ENCODE assay signal across 10 cellular contexts in the genomic region with DNA sequence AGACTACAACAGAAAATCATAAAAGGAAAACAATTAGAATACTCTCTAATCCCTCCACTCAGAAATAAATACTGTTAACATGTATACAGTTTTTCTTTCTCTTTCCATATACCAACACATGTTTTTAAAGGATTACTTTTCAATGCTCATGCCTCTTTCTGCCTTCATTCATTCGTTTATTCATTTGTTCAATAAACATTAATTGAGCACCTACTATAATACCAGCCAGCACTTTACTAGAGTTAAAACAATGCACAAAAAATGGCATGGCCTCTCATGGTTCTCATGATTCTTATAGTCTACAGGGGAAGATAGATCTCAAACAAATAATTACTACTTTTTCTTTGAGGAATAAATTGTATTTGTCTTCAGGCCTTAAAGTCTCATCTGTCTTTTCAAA.
DNase-seq lines count a peak whose midpoint lies in the region; ATAC-seq, FAIRE-seq and TF ChIP-seq lines count a peak whose summit lies in the region.
"Had no signal": no experiment of that assay in that cellular context is flagged by ENCODE, and none has a peak within 500 bp of the region (broad histone marks: within the 10 kb centered on the region; RNA-seq: fewer than 3 reads in every experiment).

No MANE protein-coding gene starts in this region.

- no peaks in the 10 kb centered on the region for H3K9me3 ChIP-seq in A549
- H3K9me3 ChIP-seq: MG63 had no signal

- no peaks in the 10 kb centered on the region for H4K20me1 ChIP-seq in GM23338 (replicated peaks; ENCODE audit: insufficient read depth)

- H3K4me2 ChIP-seq in A549 (peak overlapping the region; percentile 10; the same call in 1 of the 3 replicates), GM23338 (no peak overlapping the region)

- no peak for TF ChIP-seq EP300 in A549 (IDR thresholded peaks at IDR 0.05)

- no peak for TF ChIP-seq RAD21 in A549 (conservative IDR thresholded peaks at IDR 0.05 in 1 of 2, IDR thresholded peaks at IDR 0.05 in 1 of 2)

- H3K4me3 ChIP-seq in A549 = no peak overlapping the region
- H3K4me3 ChIP-seq in GM23338 = no peak overlapping the region
- H3K4me3 ChIP-seq: MG63 had no signal

- WGBS in A549 (ENCODE audit: missing lambda C conversion rate) = 22% methylated on average over 1 of the region's 1 CpG

- H3K79me2 ChIP-seq in GM23338 (replicated peaks; ENCODE audit: insufficient read depth) = no peaks in the 10 kb centered on the region

- H3K27ac ChIP-seq in A549 (peak overlapping the region in 1 of 2 experiments; percentile 67; a peak in 1 of 6 replicates), GM23338 (ENCODE audit: low read depth) (no peak overlapping the region)

- H3K4me1 Mint-ChIP-seq in GM23338 = peaks cover 8% of the 10 kb centered on the region; the same call in 2 of the 3 replicates
- H3K4me1 Mint-ChIP-seq in activated naive CD8-positive, alpha-beta T cell treated with anti-CD3 and anti-CD28 coated beads, Interleukin-2, amount 50 U/mL, for 24 hours = peaks cover 69% of the 10 kb centered on the region
- H3K4me1 Mint-ChIP-seq in naive B cell = peaks cover 49 to 68% (median 65%) of the 10 kb centered on the region in 3 donors

- no peaks in the 10 kb centered on the region for H3K36me3 ChIP-seq in GM23338 (ENCODE audit: insufficient read depth)
- H3K36me3 ChIP-seq: MG63 had no signal

- H3K4me1 ChIP-seq in A549 (peaks cover 22% of the 10 kb centered on the region), GM23338 (ENCODE audit: insufficient read depth) (no peaks in the 10 kb centered on the region)

- TF ChIP-seq POLR2A in A549 (IDR thresholded peaks at IDR 0.05; ENCODE audit: low read length) = no peak
- no peak for TF ChIP-seq POLR2A in GM12892 (IDR thresholded peaks at IDR 0.05; ENCODE audit: low read depth, low read length)

- no peaks in the 10 kb centered on the region for H3K9me2 ChIP-seq in GM23338 (ENCODE audit: insufficient read depth)

- no peaks in the 10 kb centered on the region for H3K27me3 ChIP-seq in GM23338 (ENCODE audit: insufficient read depth)
- H3K27me3 ChIP-seq: MG63 had no signal

- DNase-seq in A549 (ENCODE audit: low read depth in 1 of 2, low spot score in 1 of 2) (no peak), GM23338 (ENCODE audit: low spot score) (no peak), naive B cell (no peak), SIG-M5 (lab: John Stamatoyannopoulos, UW) (no peak), GM12892 (ENCODE audit: insufficient read length) (no peak), NCI-H1048 (lab: John Stamatoyannopoulos, UW) (no peak), GDM1 (lab: John Stamatoyannopoulos, UW) (no peak)
- no peak for DNase-seq in activated naive CD8-positive, alpha-beta T cell treated with anti-CD3 and anti-CD28 coated beads, Interleukin-2, amount 50 U/mL, for 24 hours
- DNase-seq: NCI-H510A had no signal

- H3K4me3 Mint-ChIP-seq in GM23338 (no peak overlapping the region), naive B cell (peak overlapping the region in 5 of 8 donors; percentile 55 to 83 (median 75))
- peak overlapping the region; percentile 56 for H3K4me3 Mint-ChIP-seq in activated naive CD8-positive, alpha-beta T cell treated with anti-CD3 and anti-CD28 coated beads, Interleukin-2, amount 50 U/mL, for 24 hours

- H3K27me3 Mint-ChIP-seq in GM23338 (ENCODE audit: insufficient read depth, low read depth, poor library complexity) (peaks cover 4% of the 10 kb centered on the region), naive B cell (no peaks in the 10 kb centered on the region)
- H3K27me3 Mint-ChIP-seq in activated naive CD8-positive, alpha-beta T cell treated with anti-CD3 and anti-CD28 coated beads, Interleukin-2, amount 50 U/mL, for 24 hours = no peaks in the 10 kb centered on the region

- POLR2A ChIA-PET in A549 (lab: Yijun Ruan, JAX) = no interaction called here

- H3K36me3 Mint-ChIP-seq in GM23338 (ENCODE audit: low read depth) (no peaks in the 10 kb centered on the region), naive B cell (no peaks in the 10 kb centered on the region)
- H3K36me3 Mint-ChIP-seq in activated naive CD8-positive, alpha-beta T cell treated with anti-CD3 and anti-CD28 coated beads, Interleukin-2, amount 50 U/mL, for 24 hours (ENCODE audit: low read depth) = no peaks in the 10 kb centered on the region

- ATAC-seq in A549 (no peak), GM23338 (no peak), naive B cell (ENCODE audit: low read depth in 2 of 2) (no peak)
- no peak for ATAC-seq in activated naive CD8-positive, alpha-beta T cell treated with anti-CD3 and anti-CD28 coated beads, Interleukin-2, amount 50 U/mL, for 24 hours

- H3K9me3 Mint-ChIP-seq in GM23338 (no peaks in the 10 kb centered on the region), naive B cell (no peaks in the 10 kb centered on the region)
- H3K9me3 Mint-ChIP-seq in activated naive CD8-positive, alpha-beta T cell treated with anti-CD3 and anti-CD28 coated beads, Interleukin-2, amount 50 U/mL, for 24 hours = no peaks in the 10 kb centered on the region

- peak overlapping the region; percentile 67; the same call in 1 of the 2 replicates for H2AFZ ChIP-seq in GM23338

- CTCF ChIA-PET in A549 (lab: Yijun Ruan, JAX) = interaction anchor here (1.5 to 1.9 kb wide), 2 partner anchors 12 to 14 kb away, joined by 4 to 5 read pairs; no protein-coding TSS in a partner anchor

- FAIRE-seq in A549 (lab: Jason Lieb, UNC) (no peak), GM12892 (lab: Jason Lieb, UNC) (no peak)

- TF ChIP-seq CTCF in A549 (IDR thresholded peaks at IDR 0.05) (no peak), GM23338 (conservative IDR thresholded peaks at IDR 0.05; ENCODE audit: low read depth in 2 of 2) (no peak)

- H3F3A ChIP-seq in GM23338 (replicated peaks; ENCODE audit: low read depth) = no peaks in the 10 kb centered on the region

- H3K27ac Mint-ChIP-seq in GM23338 = no peak overlapping the region
- peak overlapping the region; percentile 89 for H3K27ac Mint-ChIP-seq in activated naive CD8-positive, alpha-beta T cell treated with anti-CD3 and anti-CD28 coated beads, Interleukin-2, amount 50 U/mL, for 24 hours
- H3K27ac Mint-ChIP-seq in naive B cell = peak overlapping the region; percentile 96 to 100 (median 97)

TF ChIP-seq in A549, 52 proteins besides CTCF, POLR2A, EP300 and RAD21 (continues in another document):
- TF ChIP-seq, protein P1, sequence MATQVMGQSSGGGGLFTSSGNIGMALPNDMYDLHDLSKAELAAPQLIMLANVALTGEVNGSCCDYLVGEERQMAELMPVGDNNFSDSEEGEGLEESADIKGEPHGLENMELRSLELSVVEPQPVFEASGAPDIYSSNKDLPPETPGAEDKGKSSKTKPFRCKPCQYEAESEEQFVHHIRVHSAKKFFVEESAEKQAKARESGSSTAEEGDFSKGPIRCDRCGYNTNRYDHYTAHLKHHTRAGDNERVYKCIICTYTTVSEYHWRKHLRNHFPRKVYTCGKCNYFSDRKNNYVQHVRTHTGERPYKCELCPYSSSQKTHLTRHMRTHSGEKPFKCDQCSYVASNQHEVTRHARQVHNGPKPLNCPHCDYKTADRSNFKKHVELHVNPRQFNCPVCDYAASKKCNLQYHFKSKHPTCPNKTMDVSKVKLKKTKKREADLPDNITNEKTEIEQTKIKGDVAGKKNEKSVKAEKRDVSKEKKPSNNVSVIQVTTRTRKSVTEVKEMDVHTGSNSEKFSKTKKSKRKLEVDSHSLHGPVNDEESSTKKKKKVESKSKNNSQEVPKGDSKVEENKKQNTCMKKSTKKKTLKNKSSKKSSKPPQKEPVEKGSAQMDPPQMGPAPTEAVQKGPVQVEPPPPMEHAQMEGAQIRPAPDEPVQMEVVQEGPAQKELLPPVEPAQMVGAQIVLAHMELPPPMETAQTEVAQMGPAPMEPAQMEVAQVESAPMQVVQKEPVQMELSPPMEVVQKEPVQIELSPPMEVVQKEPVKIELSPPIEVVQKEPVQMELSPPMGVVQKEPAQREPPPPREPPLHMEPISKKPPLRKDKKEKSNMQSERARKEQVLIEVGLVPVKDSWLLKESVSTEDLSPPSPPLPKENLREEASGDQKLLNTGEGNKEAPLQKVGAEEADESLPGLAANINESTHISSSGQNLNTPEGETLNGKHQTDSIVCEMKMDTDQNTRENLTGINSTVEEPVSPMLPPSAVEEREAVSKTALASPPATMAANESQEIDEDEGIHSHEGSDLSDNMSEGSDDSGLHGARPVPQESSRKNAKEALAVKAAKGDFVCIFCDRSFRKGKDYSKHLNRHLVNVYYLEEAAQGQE (IDR thresholded peaks at IDR 0.05) = no peak
- TF ChIP-seq NPAS2 (CRISPR knock-in tag; IDR thresholded peaks at IDR 0.05; ENCODE audit: borderline replicate concordance) = no peak
- TF ChIP-seq ZFP36 (IDR thresholded peaks at IDR 0.05; ENCODE audit: borderline replicate concordance, partially characterized antibody) = no peak
- no peak for TF ChIP-seq RARB (CRISPR knock-in tag; IDR thresholded peaks at IDR 0.05)
- TF ChIP-seq EHF (CRISPR knock-in tag; IDR thresholded peaks at IDR 0.05) = no peak

TF ChIP-seq in GM23338, 12 proteins besides CTCF, POLR2A, EP300 and RAD21 (continues in another document):
- TF ChIP-seq JUNB (IDR thresholded peaks at IDR 0.05; ENCODE audit: unreplicated experiment) (no peak), ZNF331 (CRISPR knock-in tag; IDR thresholded peaks at IDR 0.05; ENCODE audit: low read depth) (no peak), POLR2AphosphoS5 (IDR thresholded peaks at IDR 0.05; ENCODE audit: low read depth) (no peak), STAT1 (IDR thresholded peaks at IDR 0.05; ENCODE audit: unreplicated experiment) (no peak)
